Comparison of ENCODE assay signal across 14 cellular contexts in genomic region chr10:73813333-73813732, GRCh38.
"Had no signal": no experiment of that assay in that cellular context is flagged by ENCODE, and none has a peak within 500 bp of the region (broad histone marks: within the 10 kb centered on the region; RNA-seq: fewer than 3 reads in every experiment).

No MANE protein-coding gene starts in this region.

- H3K27me3 ChIP-seq: adrenal gland, cardiac muscle cell, SJSA1, stomach, testis, upper lobe of right lung had no signal

- H3K27me3 Mint-ChIP-seq: activated CD4-positive, alpha-beta T cell treated with anti-CD3 and anti-CD28 coated beads, Interleukin-2, amount 10 ng/mL, durations not matched to agents 7 days and 5 days had no signal

- H3K9me3 Mint-ChIP-seq: activated CD4-positive, alpha-beta T cell treated with anti-CD3 and anti-CD28 coated beads, Interleukin-2, amount 10 ng/mL, durations not matched to agents 7 days and 5 days; T-helper 2 cell treated with Interferon-gamma antibody and Interleukin-4, amounts not matched to agents 5 μg/mL and 100 μg/mL, for 36 hours had no signal

- H3K4me1 ChIP-seq: testis had no signal

- H3K4me3 ChIP-seq: adrenal gland, cardiac muscle cell, esophagus muscularis mucosa, SJSA1, stomach, testis, upper lobe of right lung had no signal

- H3K27ac ChIP-seq: cardiac muscle cell, SJSA1, upper lobe of right lung had no signal

- ATAC-seq: sciatic nerve, upper lobe of right lung had no signal

- DNase-seq: activated CD4-positive, alpha-beta T cell treated with anti-CD3 and anti-CD28 coated beads, Interleukin-2, amount 10 ng/mL, durations not matched to agents 7 days and 5 days; activated CD8-positive, alpha-beta memory T cell treated with anti-CD3 and anti-CD28 coated beads, Interleukin-2, amount 50 U/mL, for 48 hours; activated naive CD4-positive, alpha-beta T cell; kidney glomerular epithelial cell; stomach; SW 1271; testis; upper lobe of right lung had no signal

- H3K9me3 ChIP-seq: adrenal gland, esophagus muscularis mucosa, SJSA1, stomach, testis, upper lobe of right lung had no signal

- H3K36me3 ChIP-seq: cardiac muscle cell had no signal
